In genomic region chr14:87899228-87899627, GRCh38 we compare ENCODE assay signal across 24 cellular contexts.
"Had no signal": no experiment of that assay in that cellular context is flagged by ENCODE, and none has a peak within 500 bp of the region (broad histone marks: within the 10 kb centered on the region; RNA-seq: fewer than 3 reads in every experiment).

No MANE protein-coding gene starts in this region.

- H3K27ac ChIP-seq: esophagus squamous epithelium, gastroesophageal sphincter, lower lobe of right lung, pancreas, psoas muscle, thoracic aorta, upper lobe of right lung, WERI-Rb-1 had no signal

- H3K4me1 ChIP-seq: esophagus squamous epithelium, gastroesophageal sphincter, lower lobe of right lung, pancreas, psoas muscle, upper lobe of right lung had no signal

- H3K27me3 ChIP-seq: esophagus squamous epithelium, gastroesophageal sphincter, pancreas had no signal

- H3K9me3 ChIP-seq: esophagus squamous epithelium, gastroesophageal sphincter, lower lobe of right lung, mucosa of descending colon, pancreas, psoas muscle, thoracic aorta, upper lobe of right lung had no signal

- DNase-seq: activated CD4-positive, alpha-beta T cell treated with anti-CD3 and anti-CD28 coated beads, Interleukin-2, amount 10 ng/mL, durations not matched to agents 7 days and 5 days; activated CD4-positive, CD25-positive, alpha-beta regulatory T cell treated with anti-CD3 and anti-CD28 coated beads, Interleukin-2, amount 50 U/mL, for 72 hours; activated CD8-positive, alpha-beta T cell treated with anti-CD3 and anti-CD28 coated beads, Interleukin-2, amount 10 ng/mL, durations not matched to agents 7 days and 5 days; activated gamma-delta T cell; activated naive CD4-positive, alpha-beta T cell treated with anti-CD3 and anti-CD28 coated beads, Interleukin-2, amount 50 U/mL, for 16 hours; activated naive CD8-positive, alpha-beta T cell treated with anti-CD3 and anti-CD28 coated beads, Interleukin-2, amount 50 U/mL, for 24 hours; cortex of kidney; endodermal cell; esophagus squamous epithelium; head of caudate nucleus; hypothalamus; lower lobe of right lung; mesendoderm; mucosa of descending colon; nephron progenitor cell; pancreas; psoas muscle; right cardiac atrium; stimulated activated CD4-positive, alpha-beta T cell treated with anti-CD3 and anti-CD28 coated beads, Interleukin-4, amount 100 ng/mL, for 24 hours; stimulated activated naive CD4-positive, alpha-beta T cell treated with Interleukin-2 at 50 U/mL for 16 hours; upper lobe of right lung; WERI-Rb-1 had no signal

- H3K36me3 ChIP-seq: esophagus squamous epithelium, gastroesophageal sphincter, lower lobe of right lung, pancreas, thoracic aorta, upper lobe of right lung, WERI-Rb-1 had no signal

- H3K4me3 ChIP-seq: esophagus squamous epithelium, gastroesophageal sphincter, lower lobe of right lung, mucosa of descending colon, pancreas, psoas muscle, thoracic aorta, upper lobe of right lung had no signal
